Comparison of ENCODE assay signal across 29 cellular contexts in genomic region chr15:53511175-53511574, GRCh38.
"Had no signal": no experiment of that assay in that cellular context is flagged by ENCODE, and none has a peak within 500 bp of the region (broad histone marks: within the 10 kb centered on the region; RNA-seq: fewer than 3 reads in every experiment).

No MANE protein-coding gene starts in this region.

- H3K27me3 Mint-ChIP-seq: dendritic cell treated with granulocyte-macrophage colony-stimulating factor and Interleukin-4, amounts not matched to agents 40 ng/mL and 50 ng/mL, for 4 days; stimulated activated naive CD8-positive, alpha-beta T cell treated with anti-CD3 and anti-CD28 coated beads, Interleukin-15, amount 100 ng/mL, for 72 hours had no signal

- H3K27me3 ChIP-seq: gastrocnemius medialis, hepatocyte, left lung, neural progenitor cell, right atrium auricular region, suprapubic skin, transverse colon, upper lobe of right lung, uterus had no signal

- H3K4me1 Mint-ChIP-seq: mesothelial cell of epicardium; naive thymus-derived CD4-positive, alpha-beta T cell; nephron; stimulated activated naive CD8-positive, alpha-beta T cell treated with anti-CD3 and anti-CD28 coated beads, Interleukin-15, amount 100 ng/mL, for 72 hours had no signal

- H3K27ac ChIP-seq: epithelial cell of prostate, gastrocnemius medialis, heart left ventricle, hepatocyte, left lung, neural progenitor cell, parathyroid adenoma, prostate gland, right atrium auricular region, suprapubic skin, transverse colon, upper lobe of right lung, uterus had no signal

- H3K4me1 ChIP-seq: gastrocnemius medialis, heart left ventricle, left lung, neural progenitor cell, parathyroid adenoma, prostate gland, right atrium auricular region, suprapubic skin, transverse colon, upper lobe of right lung, uterus had no signal

- H3K4me3 Mint-ChIP-seq: dendritic cell treated with granulocyte-macrophage colony-stimulating factor and Interleukin-4, amounts not matched to agents 40 ng/mL and 50 ng/mL, for 4 days; endodermal cell; mesothelial cell of epicardium; naive thymus-derived CD4-positive, alpha-beta T cell; nephron; neural progenitor cell; stimulated activated naive CD8-positive, alpha-beta T cell treated with anti-CD3 and anti-CD28 coated beads, Interleukin-15, amount 100 ng/mL, for 72 hours had no signal

- H3K9me3 ChIP-seq: gastrocnemius medialis, heart left ventricle, left lung, prostate gland, right atrium auricular region, suprapubic skin, transverse colon, upper lobe of right lung, uterus had no signal

- H2AFZ ChIP-seq: hepatocyte, neural progenitor cell, parathyroid adenoma had no signal

- DNase-seq: effector CD8-positive, alpha-beta T cell; endodermal cell; foreskin fibroblast; gastrocnemius medialis; heart left ventricle; kidney; left lung; mesenchymal stem cell; naive thymus-derived CD4-positive, alpha-beta T cell; stimulated activated CD4-positive, alpha-beta T cell treated with anti-CD3 and anti-CD28 coated beads, Interleukin-12 subunit alpha, Interleukin-12 subunit beta, amount 100 ng/mL, for 4 hours; stimulated activated CD4-positive, alpha-beta T cell treated with anti-CD3 and anti-CD28 coated beads, Interleukin-1b, Interleukin-23, amount 100 ng/mL, for 48 hours; stimulated activated CD4-positive, alpha-beta T cell treated with anti-CD3 and anti-CD28 coated beads, Interleukin-4, amount 100 ng/mL, for 1 hour; stimulated activated CD8-positive, alpha-beta memory T cell treated with anti-CD3 and anti-CD28 coated beads, Interleukin-4, amount 100 ng/mL, for 48 hours; stimulated activated naive CD4-positive, alpha-beta T cell; stimulated activated naive CD8-positive, alpha-beta T cell treated with anti-CD3 and anti-CD28 coated beads, Interleukin-15, amount 100 ng/mL, for 72 hours; transverse colon; upper lobe of right lung; uterus had no signal

- H3K9me3 Mint-ChIP-seq: dendritic cell treated with granulocyte-macrophage colony-stimulating factor and Interleukin-4, amounts not matched to agents 40 ng/mL and 50 ng/mL, for 4 days; endodermal cell; mesothelial cell of epicardium; nephron; stimulated activated naive CD8-positive, alpha-beta T cell treated with anti-CD3 and anti-CD28 coated beads, Interleukin-15, amount 100 ng/mL, for 72 hours had no signal

- H3K79me2 ChIP-seq: hepatocyte, parathyroid adenoma had no signal

- H3K27ac Mint-ChIP-seq: dendritic cell treated with granulocyte-macrophage colony-stimulating factor and Interleukin-4, amounts not matched to agents 40 ng/mL and 50 ng/mL, for 4 days; endodermal cell; mesothelial cell of epicardium; naive thymus-derived CD4-positive, alpha-beta T cell; nephron; neural progenitor cell had no signal

- H3K4me2 ChIP-seq: hepatocyte, neural progenitor cell, smooth muscle cell had no signal

- H3K9ac ChIP-seq: neural progenitor cell, parathyroid adenoma had no signal

- H3K36me3 Mint-ChIP-seq: mesothelial cell of epicardium; naive thymus-derived CD4-positive, alpha-beta T cell; neural progenitor cell had no signal
